In genomic region chr1:64823691-64824476, GRCh38 we compare ENCODE assay signal across 8 cellular contexts.
DNase-seq lines count a peak whose midpoint lies in the region; ATAC-seq and TF ChIP-seq lines count a peak whose summit lies in the region.

No MANE protein-coding gene starts in this region.

- no peaks in the 10 kb centered on the region for H3K27me3 ChIP-seq in DOHH2 (ENCODE audit: control insufficient read depth, low read length)
- no peaks in the 10 kb centered on the region for H3K27me3 ChIP-seq in lower lobe of right lung (ENCODE audit: low read depth)

- H3K4me3 ChIP-seq in DOHH2 (ENCODE audit: low read length) (no peak overlapping the region), lower lobe of right lung (no peak overlapping the region)

- no peaks in the 10 kb centered on the region for H3K27me3 Mint-ChIP-seq in activated CD4-positive, alpha-beta T cell treated with anti-CD3 and anti-CD28 coated beads for 36 hours

- no peaks in the 10 kb centered on the region for H3K9me3 ChIP-seq in DOHH2 (ENCODE audit: control insufficient read depth, insufficient read depth, low read length)
- H3K9me3 ChIP-seq in lower lobe of right lung = no peaks in the 10 kb centered on the region

- CTCF ChIA-PET in activated CD4-positive, alpha-beta T cell treated with anti-CD3 and anti-CD28 coated beads for 36 hours (lab: Charles Lee) = interaction anchor here (0.6 to 1.8 kb wide), 24 partner anchors 16 to 560 kb away, joined by 3 to 11 read pairs (median 3); no protein-coding TSS in a partner anchor

- H3K27ac Mint-ChIP-seq in activated CD4-positive, alpha-beta T cell treated with anti-CD3 and anti-CD28 coated beads for 36 hours = peak overlapping the region; percentile 27

- intact Hi-C loops in activated CD4-positive, alpha-beta T cell treated with anti-CD3 and anti-CD28 coated beads for 36 hours (cut with DNase I, micrococcal nuclease) = loop anchor here (1.0 to 10.0 kb wide), 4 partner anchors 80 to 555 kb away; partner anchors contain the start of gene CACHD1 (in 1 of the 2)
- intact Hi-C loops in lower lobe of right lung (cut with DNase I) = loop anchor here (10.0 kb wide), 1 partner anchor 559 kb away; no protein-coding TSS in a partner anchor

- no peaks in the 10 kb centered on the region for H3K36me3 Mint-ChIP-seq in activated CD4-positive, alpha-beta T cell treated with anti-CD3 and anti-CD28 coated beads for 36 hours (ENCODE audit: low read depth)

- H3K79me2 ChIP-seq in DOHH2 (ENCODE audit: control insufficient read depth, low read length) = no peaks in the 10 kb centered on the region

- H3K4me1 ChIP-seq in DOHH2 (ENCODE audit: control insufficient read depth, low read length) (peaks cover 12% of the 10 kb centered on the region), lower lobe of right lung (peaks cover 14% of the 10 kb centered on the region)

- H3K9me3 Mint-ChIP-seq in activated CD4-positive, alpha-beta T cell treated with anti-CD3 and anti-CD28 coated beads for 36 hours (ENCODE audit: low read depth) = no peaks in the 10 kb centered on the region

- no peaks in the 10 kb centered on the region for H4K20me1 ChIP-seq in DOHH2 (ENCODE audit: control insufficient read depth, insufficient read depth, low read depth, low read length)

- DNase-seq in NCI-H446 (lab: John Stamatoyannopoulos, UW) (peak; percentile 76 to 92), dermis microvascular lymphatic vessel endothelial cell (ENCODE audit: low read depth in 2 of 2) (peak; percentile 71 to 81), lower lobe of right lung (no peak), HuH-7.5 (ENCODE audit: low spot score) (no peak)
- DNase-seq in activated CD4-positive, alpha-beta T cell treated with anti-CD3 and anti-CD28 coated beads for 36 hours = peak; percentile 74
- DNase-seq in stimulated activated CD8-positive, alpha-beta memory T cell treated with anti-CD3 and anti-CD28 coated beads, Interleukin-12 subunit alpha, Interleukin-12 subunit beta, amount 100 ng/mL, for 1 hour (ENCODE audit: low read depth) = peak; percentile 38

- H3K9me2 ChIP-seq in DOHH2 (replicated peaks; ENCODE audit: control insufficient read depth, low read length) = no peaks in the 10 kb centered on the region

- H3K27ac ChIP-seq in DOHH2 (ENCODE audit: low read depth, low read length) (no peak overlapping the region), lower lobe of right lung (no peak overlapping the region)

- peak; percentile 83 for TF ChIP-seq CTCF in DOHH2 (IDR thresholded peaks at IDR 0.05; ENCODE audit: low read depth, low read length, poor library complexity, severe bottlenecking)
- TF ChIP-seq CTCF in lower lobe of right lung (IDR thresholded peaks at IDR 0.05) = peak; percentile 82

- peak; percentile 68 for ATAC-seq in HG03095 (IDR thresholded peaks at IDR 0.05; ENCODE audit: unreplicated experiment)
- no peak for ATAC-seq in activated CD4-positive, alpha-beta T cell treated with anti-CD3 and anti-CD28 coated beads for 36 hours
- peak; percentile 85 to 88 for ATAC-seq in lower lobe of right lung

- POLR2A ChIA-PET in activated CD4-positive, alpha-beta T cell treated with anti-CD3 and anti-CD28 coated beads for 36 hours (lab: Charles Lee) = interaction anchor here (0.6 kb wide), 1 partner anchor 661 kb away, joined by 4 read pairs; no protein-coding TSS in a partner anchor

- no peak overlapping the region for H3K4me3 Mint-ChIP-seq in activated CD4-positive, alpha-beta T cell treated with anti-CD3 and anti-CD28 coated beads for 36 hours

- H3K4me2 ChIP-seq in DOHH2 (ENCODE audit: low read length) = no peak overlapping the region

- peaks cover 31% of the 10 kb centered on the region for H3K4me1 Mint-ChIP-seq in activated CD4-positive, alpha-beta T cell treated with anti-CD3 and anti-CD28 coated beads for 36 hours

- H3F3A ChIP-seq in DOHH2 (ENCODE audit: control insufficient read depth, insufficient read depth) = peaks cover 5% of the 10 kb centered on the region

- H3K36me3 ChIP-seq in DOHH2 (ENCODE audit: control insufficient read depth, low read length) (no peaks in the 10 kb centered on the region), lower lobe of right lung (no peaks in the 10 kb centered on the region)

Comparison
In these comparisons a context has a peak if more than half of its experiments do, and no peak if none do; other contexts are left out.
1. DNase-seq: peak in NCI-H446 (2 of 2), activated CD4-positive, alpha-beta T cell treated with anti-CD3 and anti-CD28 coated beads for 36 hours (single experiment), dermis microvascular lymphatic vessel endothelial cell (2 of 2) and stimulated activated CD8-positive, alpha-beta memory T cell treated with anti-CD3 and anti-CD28 coated beads, Interleukin-12 subunit alpha, Interleukin-12 subunit beta, amount 100 ng/mL, for 1 hour (single experiment); none in lower lobe of right lung (single experiment) and HuH-7.5 (single experiment).